ENCODE assay signal across 32 cellular contexts in genomic region chr10:3990307-3990706, GRCh38.
"Had no signal": no experiment of that assay in that cellular context is flagged by ENCODE, and none has a peak within 500 bp of the region (broad histone marks: within the 10 kb centered on the region; RNA-seq: fewer than 3 reads in every experiment).

No MANE protein-coding gene starts in this region.

- H3K4me3 Mint-ChIP-seq: activated CD4-positive, alpha-beta memory T cell treated with anti-CD3 and anti-CD28 coated beads, Interleukin-2, amount 10 ng/mL, durations not matched to agents 7 days and 5 days; activated CD4-positive, alpha-beta T cell treated with anti-CD3 and anti-CD28 coated beads for 36 hours; activated CD4-positive, alpha-beta T cell treated with anti-CD3 and anti-CD28 coated beads, Interleukin-2, amount 10 ng/mL, durations not matched to agents 24 days and 14 days; activated naive CD8-positive, alpha-beta T cell; activated T-cell treated with anti-CD3 and anti-CD28 coated beads, Interleukin-2, amount 50 U/mL, for 24 hours; activated T-cell treated with anti-CD3 and anti-CD28 coated beads, Interleukin-2, amount 50 U/mL, for 72 hours; central memory CD8-positive, alpha-beta T cell; T-helper 17 cell; T-helper 2 cell treated with Interferon-gamma antibody and Interleukin-4, amounts not matched to agents 5 μg/mL and 100 μg/mL, for 36 hours had no signal

- H3K27me3 Mint-ChIP-seq: activated CD4-positive, alpha-beta memory T cell treated with anti-CD3 and anti-CD28 coated beads, Interleukin-2, amount 10 ng/mL, durations not matched to agents 7 days and 5 days; activated CD4-positive, alpha-beta T cell treated with anti-CD3 and anti-CD28 coated beads for 36 hours; activated CD4-positive, alpha-beta T cell treated with anti-CD3 and anti-CD28 coated beads, Interleukin-2, amount 10 ng/mL, durations not matched to agents 24 days and 14 days; activated naive CD8-positive, alpha-beta T cell; activated T-cell treated with anti-CD3 and anti-CD28 coated beads, Interleukin-2, amount 50 U/mL, for 24 hours; central memory CD8-positive, alpha-beta T cell; T-helper 17 cell had no signal

- H3K27ac ChIP-seq: brain microvascular endothelial cell, epithelial cell of prostate had no signal

- H3K9me3 Mint-ChIP-seq: activated CD4-positive, alpha-beta memory T cell treated with anti-CD3 and anti-CD28 coated beads, Interleukin-2, amount 10 ng/mL, durations not matched to agents 7 days and 5 days; activated CD4-positive, alpha-beta T cell treated with anti-CD3 and anti-CD28 coated beads, Interleukin-2, amount 10 ng/mL, durations not matched to agents 24 days and 14 days; activated T-cell treated with anti-CD3 and anti-CD28 coated beads, Interleukin-2, amount 50 U/mL, for 24 hours; central memory CD8-positive, alpha-beta T cell had no signal

- H3K4me1 Mint-ChIP-seq: activated CD4-positive, alpha-beta memory T cell treated with anti-CD3 and anti-CD28 coated beads, Interleukin-2, amount 10 ng/mL, durations not matched to agents 7 days and 5 days had no signal

- FAIRE-seq: astrocyte, bronchial epithelial cell, endometrium, endothelial cell of umbilical vein, frontal cortex had no signal

- H3K27ac Mint-ChIP-seq: activated CD4-positive, alpha-beta memory T cell treated with anti-CD3 and anti-CD28 coated beads, Interleukin-2, amount 10 ng/mL, durations not matched to agents 7 days and 5 days; activated CD4-positive, alpha-beta T cell treated with anti-CD3 and anti-CD28 coated beads for 36 hours; activated CD4-positive, alpha-beta T cell treated with anti-CD3 and anti-CD28 coated beads, Interleukin-2, amount 10 ng/mL, durations not matched to agents 24 days and 14 days; activated naive CD8-positive, alpha-beta T cell; activated T-cell treated with anti-CD3 and anti-CD28 coated beads, Interleukin-2, amount 50 U/mL, for 24 hours; activated T-cell treated with anti-CD3 and anti-CD28 coated beads, Interleukin-2, amount 50 U/mL, for 72 hours; T-helper 2 cell treated with Interferon-gamma antibody and Interleukin-4, amounts not matched to agents 5 μg/mL and 100 μg/mL, for 36 hours had no signal

- DNase-seq: activated CD4-positive, alpha-beta memory T cell treated with anti-CD3 and anti-CD28 coated beads, Interleukin-2, amount 10 ng/mL, durations not matched to agents 7 days and 5 days; activated CD4-positive, alpha-beta T cell treated with anti-CD3 and anti-CD28 coated beads for 36 hours; activated CD4-positive, alpha-beta T cell treated with anti-CD3 and anti-CD28 coated beads, Interleukin-2, amount 10 ng/mL, durations not matched to agents 24 days and 14 days; activated CD4-positive, alpha-beta T cell treated with anti-CD3 and anti-CD28 coated beads, Interleukin-2, amount 50 U/mL, for 4 hours; activated CD4-positive, CD25-positive, alpha-beta regulatory T cell; activated CD4-positive, CD25-positive, alpha-beta regulatory T cell treated with anti-CD3 and anti-CD28 coated beads, Interleukin-2, amount 50 U/mL, for 72 hours; activated CD8-positive, alpha-beta memory T cell treated with anti-CD3 and anti-CD28 coated beads, Interleukin-2, amount 50 U/mL, for 48 hours; activated gamma-delta T cell; activated naive CD4-positive, alpha-beta T cell treated with anti-CD3 and anti-CD28 coated beads, Interleukin-2, amount 50 U/mL, for 16 hours; activated naive CD4-positive, alpha-beta T cell treated with Interleukin-2 at 50 U/mL for 16 hours; activated T-cell treated with anti-CD3 and anti-CD28 coated beads for 4 hours; activated T-cell treated with anti-CD3 and anti-CD28 coated beads, Interleukin-2, amount 50 U/mL, for 24 hours; activated T-cell treated with anti-CD3 and anti-CD28 coated beads, Interleukin-2, amount 50 U/mL, for 72 hours; amniotic stem cell; anterior cingulate cortex; brain microvascular endothelial cell; cortex of kidney; effector CD8-positive, alpha-beta T cell; foreskin fibroblast; head of caudate nucleus; T-helper 1 cell; T-helper 17 cell; T1000 had no signal

- H3K36me3 ChIP-seq: brain microvascular endothelial cell had no signal

- H3K36me3 Mint-ChIP-seq: activated naive CD8-positive, alpha-beta T cell had no signal

- ATAC-seq: activated CD4-positive, alpha-beta T cell treated with anti-CD3 and anti-CD28 coated beads for 36 hours; activated T-cell treated with anti-CD3 and anti-CD28 coated beads, Interleukin-2, amount 50 U/mL, for 72 hours; T-helper 17 cell had no signal

- H3K27me3 ChIP-seq: brain microvascular endothelial cell had no signal
